19 cellular contexts compared by ENCODE assay signal in genomic region chr7:2040201-2040892, GRCh38.
DNase-seq lines count a peak whose midpoint lies in the region; ATAC-seq, FAIRE-seq and TF ChIP-seq lines count a peak whose summit lies in the region.
"Had no signal": no experiment of that assay in that cellular context is flagged by ENCODE, and none has a peak within 500 bp of the region (broad histone marks: within the 10 kb centered on the region; RNA-seq: fewer than 3 reads in every experiment).

No MANE protein-coding gene starts in this region.

- CTCF ChIA-PET in naive thymus-derived CD4-positive, alpha-beta T cell (lab: Charles Lee): no interaction called here

- peaks cover 0 to 8% (median 0%) of the 10 kb centered on the region in 9 donors for H3K36me3 ChIP-seq in heart right ventricle
- H3K36me3 ChIP-seq in naive thymus-derived CD4-positive, alpha-beta T cell (ENCODE audit: control insufficient read depth in 2 of 3, insufficient read depth in 3 of 3, low read length in 3 of 3): peaks cover 0 to 3% (median 0%) of the 10 kb centered on the region in 3 experiments
- H3K36me3 ChIP-seq: adrenal gland had no signal

- H3K4me1 Mint-ChIP-seq in T-helper 17 cell: peaks cover 41% of the 10 kb centered on the region
- H3K4me1 Mint-ChIP-seq in naive thymus-derived CD4-positive, alpha-beta T cell: peaks cover 39 to 62% (median 55%) of the 10 kb centered on the region in 7 donors

- H3K4me3 Mint-ChIP-seq in T-helper 17 cell: no peak overlapping the region
- H3K4me3 Mint-ChIP-seq in naive thymus-derived CD4-positive, alpha-beta T cell: peak overlapping the region in 6 of 10 donors; percentile 8 to 50 (median 38)
- H3K4me3 Mint-ChIP-seq: T-helper 1 cell treated with Interleukin-12 subunit alpha and Interleukin-12 subunit beta and Interleukin-4 antibody, amounts not matched to agents 30 μg/mL and 1 μg/mL, for 36 hours had no signal

- no peak for ATAC-seq in Right ventricle myocardium superior (ENCODE audit: poor library complexity)
- no peak for ATAC-seq in heart right ventricle
- ATAC-seq in T-helper 17 cell: no peak
- ATAC-seq in naive thymus-derived CD4-positive, alpha-beta T cell: no peak
- ATAC-seq in GM21786 (IDR thresholded peaks at IDR 0.05; ENCODE audit: unreplicated experiment): no peak

- FAIRE-seq in urothelium cell line (lab: Jason Lieb, UNC): peak; percentile 75
- FAIRE-seq: H54, keratinocyte had no signal

- WGBS in heart right ventricle, 2 donors: 97% methylated on average over 22 of the region's 22 CpGs

- peaks cover 0 to 3% (median 0%) of the 10 kb centered on the region in 11 donors for H3K9me3 Mint-ChIP-seq in naive thymus-derived CD4-positive, alpha-beta T cell
- H3K9me3 Mint-ChIP-seq: stimulated activated naive CD8-positive, alpha-beta T cell treated with anti-CD3 and anti-CD28 coated beads, Interleukin-15, Interleukin-2, amounts not matched to agents 100 ng/mL and 50 ng/mL, for 24 hours; T-helper 1 cell treated with Interleukin-12 subunit alpha and Interleukin-12 subunit beta and Interleukin-4 antibody, amounts not matched to agents 30 μg/mL and 1 μg/mL, for 36 hours had no signal

- intact Hi-C loops in Right ventricle myocardium superior (cut with DNase I): no loop called here
- intact Hi-C loops in heart right ventricle (cut with DNase I): no loop called here
- intact Hi-C loops in naive thymus-derived CD4-positive, alpha-beta T cell (cut with micrococcal nuclease): no loop called here

- peaks cover 4% of the 10 kb centered on the region for H3K36me3 Mint-ChIP-seq in T-helper 17 cell (ENCODE audit: low read depth)
- H3K36me3 Mint-ChIP-seq in naive thymus-derived CD4-positive, alpha-beta T cell: peaks cover 0 to 13% (median 8%) of the 10 kb centered on the region in 5 donors

- no peak overlapping the region for H3K27ac ChIP-seq in heart right ventricle
- no peak overlapping the region for H3K27ac ChIP-seq in naive thymus-derived CD4-positive, alpha-beta T cell (ENCODE audit: low read depth, low read length)
- H3K27ac ChIP-seq: adrenal gland had no signal

- peaks cover 0 to 7% (median 0%) of the 10 kb centered on the region in 11 donors for H3K9me3 ChIP-seq in heart right ventricle
- H3K9me3 ChIP-seq in T-helper 17 cell (ENCODE audit: control insufficient read depth, low read length, poor library complexity, severe bottlenecking): no peaks in the 10 kb centered on the region
- no peaks in the 10 kb centered on the region for H3K9me3 ChIP-seq in naive thymus-derived CD4-positive, alpha-beta T cell (ENCODE audit: control insufficient read depth in 2 of 3, low read length in 3 of 3)
- H3K9me3 ChIP-seq: adrenal gland had no signal

- no peaks in the 10 kb centered on the region for H3K27me3 ChIP-seq in heart right ventricle
- no peaks in the 10 kb centered on the region for H3K27me3 ChIP-seq in naive thymus-derived CD4-positive, alpha-beta T cell (ENCODE audit: control insufficient read depth in 2 of 2, insufficient read depth in 2 of 2, low read length in 2 of 2)
- H3K27me3 ChIP-seq: adrenal gland had no signal

- H3K4me1 ChIP-seq in heart right ventricle: peaks cover 0 to 24% (median 17%) of the 10 kb centered on the region in 9 donors
- H3K4me1 ChIP-seq in naive thymus-derived CD4-positive, alpha-beta T cell (ENCODE audit: control insufficient read depth in 2 of 2, insufficient read depth in 2 of 2, low read length in 2 of 2): peaks cover 18 to 23% of the 10 kb centered on the region in 2 donors
- H3K4me1 ChIP-seq: adrenal gland had no signal

- no peak overlapping the region for H3K4me3 ChIP-seq in heart right ventricle
- H3K4me3 ChIP-seq in naive thymus-derived CD4-positive, alpha-beta T cell (ENCODE audit: low read length): no peak overlapping the region
- H3K4me3 ChIP-seq: adrenal gland had no signal

- DNase-seq in Right ventricle myocardium superior (peak; percentile 23), heart right ventricle (no peak), T-helper 17 cell (no peak), urothelium cell line (ENCODE audit: low spot score) (no peak), NCI-H748 treated with DMSO at 0.1 percent for 48 hours (lab: John Stamatoyannopoulos, UW) (no peak)
- DNase-seq in naive thymus-derived CD4-positive, alpha-beta T cell: no peak
- DNase-seq in activated T-cell treated with anti-CD3 and anti-CD28 coated beads, Interleukin-2, amount 50 U/mL, for 48 hours: no peak
- DNase-seq: activated CD4-positive, CD25-positive, alpha-beta regulatory T cell treated with anti-CD3 and anti-CD28 coated beads, Interleukin-2, amount 50 U/mL, for 72 hours; activated T-cell treated with anti-CD3 and anti-CD28 coated beads for 4 hours; central memory CD4-positive, alpha-beta T cell; effector CD8-positive, alpha-beta T cell; Kasumi-1; stimulated activated CD4-positive, alpha-beta T cell treated with anti-CD3 and anti-CD28 coated beads, Interleukin-12 subunit alpha, Interleukin-12 subunit beta, amount 100 ng/mL, for 4 hours had no signal

- peak overlapping the region; percentile 88 for H3K27ac Mint-ChIP-seq in T-helper 17 cell
- peak overlapping the region in 8 of 9 donors; percentile 25 to 93 (median 81) for H3K27ac Mint-ChIP-seq in naive thymus-derived CD4-positive, alpha-beta T cell
- H3K27ac Mint-ChIP-seq: T-helper 1 cell treated with Interleukin-12 subunit alpha and Interleukin-12 subunit beta and Interleukin-4 antibody, amounts not matched to agents 30 μg/mL and 1 μg/mL, for 36 hours had no signal

- no peak for TF ChIP-seq CTCF in heart right ventricle (IDR thresholded peaks at IDR 0.05)

- POLR2A ChIA-PET in naive thymus-derived CD4-positive, alpha-beta T cell (lab: Charles Lee): interaction anchor here (1.4 kb wide), 1 partner anchor 101 kb away, joined by 3 read pairs; no protein-coding TSS in a partner anchor

- H3K27me3 Mint-ChIP-seq in T-helper 17 cell: no peaks in the 10 kb centered on the region
- no peaks in the 10 kb centered on the region for H3K27me3 Mint-ChIP-seq in naive thymus-derived CD4-positive, alpha-beta T cell
- H3K27me3 Mint-ChIP-seq: stimulated activated naive CD8-positive, alpha-beta T cell treated with anti-CD3 and anti-CD28 coated beads, Interleukin-15, Interleukin-2, amounts not matched to agents 100 ng/mL and 50 ng/mL, for 24 hours had no signal
